In genomic region chr18:8188196-8188595, GRCh38 we compare ENCODE assay signal across 1 cellular context.
TF ChIP-seq lines count a peak whose summit lies in the region.

No MANE protein-coding gene starts in this region.

TF ChIP-seq in IMR-90, 13 proteins besides CTCF, POLR2A, EP300 and RAD21:
- TF ChIP-seq RCOR1 (IDR thresholded peaks at IDR 0.05; ENCODE audit: insufficient replicate concordance, low read length) (peak; percentile 30), MAFK (IDR thresholded peaks at IDR 0.05; ENCODE audit: low read depth, low read length) (peak; percentile 43; the same call in 1 of the 2 replicates), FOS (IDR thresholded peaks at IDR 0.05; ENCODE audit: low read depth, low read length) (peak; percentile 33; the same call in 1 of the 2 replicates), SMC3 (IDR thresholded peaks at IDR 0.05; ENCODE audit: low read depth, low read length) (no peak), MXI1 (IDR thresholded peaks at IDR 0.05; ENCODE audit: borderline replicate concordance, low read depth, low read length) (no peak)
- TF ChIP-seq, protein P1, sequence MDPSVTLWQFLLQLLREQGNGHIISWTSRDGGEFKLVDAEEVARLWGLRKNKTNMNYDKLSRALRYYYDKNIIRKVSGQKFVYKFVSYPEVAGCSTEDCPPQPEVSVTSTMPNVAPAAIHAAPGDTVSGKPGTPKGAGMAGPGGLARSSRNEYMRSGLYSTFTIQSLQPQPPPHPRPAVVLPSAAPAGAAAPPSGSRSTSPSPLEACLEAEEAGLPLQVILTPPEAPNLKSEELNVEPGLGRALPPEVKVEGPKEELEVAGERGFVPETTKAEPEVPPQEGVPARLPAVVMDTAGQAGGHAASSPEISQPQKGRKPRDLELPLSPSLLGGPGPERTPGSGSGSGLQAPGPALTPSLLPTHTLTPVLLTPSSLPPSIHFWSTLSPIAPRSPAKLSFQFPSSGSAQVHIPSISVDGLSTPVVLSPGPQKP (IDR thresholded peaks at IDR 0.05; ENCODE audit: borderline replicate concordance, low read depth, low read length), result no peak
